9 cellular contexts compared by ENCODE assay signal in genomic region chr17:77829871-77830799, GRCh38.
A peak's percentile ranks its signal among the peaks of the same experiment; 100 is the strongest.
DNase-seq lines count a peak whose midpoint lies in the region; ATAC-seq and TF ChIP-seq lines count a peak whose summit lies in the region.
"Had no signal": no experiment of that assay in that cellular context is flagged by ENCODE, and none has a peak within 500 bp of the region (broad histone marks: within the 10 kb centered on the region; RNA-seq: fewer than 3 reads in every experiment).

No MANE protein-coding gene starts in this region.

- H3K9me2 ChIP-seq in PC-3 (replicated peaks; ENCODE audit: low read length): no peaks in the 10 kb centered on the region

- H3F3A ChIP-seq in PC-3 (ENCODE audit: low read length, unreplicated experiment): no peaks in the 10 kb centered on the region

- DNase-seq in PC-3: peak; percentile 53
- DNase-seq in esophagus muscularis mucosa (ENCODE audit: extremely low spot score): no peak
- peak; percentile 52 for DNase-seq in omental fat pad (ENCODE audit: low spot score)
- DNase-seq in NCI-H187 treated with DMSO at 0.1 percent for 48 hours (lab: John Stamatoyannopoulos, UW): no peak
- no peak for DNase-seq in NCI-H524 treated with DMSO at 0.1 percent for 48 hours (lab: John Stamatoyannopoulos, UW)
- no peak for DNase-seq in activated T-helper 1 cell treated with anti-CD3 and anti-CD28 coated beads, Interleukin-12 subunit alpha, Interleukin-12 subunit beta, Interleukin-2, Interleukin-4 antibody, amounts not matched to agents 30 ng/mL and 10 ng/mL and 1 ng/mL, durations not matched to agents 14 hours and 24 hours and 36 hours (ENCODE audit: low spot score)

- no TSS peak for BruUV-seq in PC-3 (replicated peaks; lab: Mats Ljungman, UMichigan)

- H3K27ac ChIP-seq in BLaER1: peak overlapping the region; percentile 19; the same call in 1 of the 2 replicates
- 0 out of 2 replicates have a peak overlapping the region, but pooled peaks have one; percentile 19 for H3K27ac ChIP-seq in PC-3 (ENCODE audit: low read length)
- peak overlapping the region; percentile 69 to 83 (median 77) for H3K27ac ChIP-seq in esophagus muscularis mucosa (replicated peaks in 1 of 4)

- CTCF ChIA-PET in PC-3 (lab: Charles Lee): no interaction called here

- H3K27me3 Mint-ChIP-seq in activated T-helper 1 cell treated with anti-CD3 and anti-CD28 coated beads, Interleukin-12 subunit alpha, Interleukin-12 subunit beta, Interleukin-2, Interleukin-4 antibody, amounts not matched to agents 30 ng/mL and 10 ng/mL and 1 ng/mL, durations not matched to agents 14 hours and 24 hours and 36 hours (ENCODE audit: insufficient read depth): peaks cover 24% of the 10 kb centered on the region

- H4K20me1 ChIP-seq in BLaER1 (no peaks in the 10 kb centered on the region), PC-3 (ENCODE audit: low read length) (no peaks in the 10 kb centered on the region)

- H3K27me3 ChIP-seq in BLaER1 (no peaks in the 10 kb centered on the region), PC-3 (ENCODE audit: low read length) (0 out of 2 replicates have a peak, but pooled peaks cover 3% of the 10 kb centered on the region), esophagus muscularis mucosa (no peaks in the 10 kb centered on the region)

- no peaks in the 10 kb centered on the region for H3K9me3 Mint-ChIP-seq in activated T-helper 1 cell treated with anti-CD3 and anti-CD28 coated beads, Interleukin-12 subunit alpha, Interleukin-12 subunit beta, Interleukin-2, Interleukin-4 antibody, amounts not matched to agents 30 ng/mL and 10 ng/mL and 1 ng/mL, durations not matched to agents 14 hours and 24 hours and 36 hours

- no peaks in the 10 kb centered on the region for H3K79me2 ChIP-seq in PC-3 (ENCODE audit: low read length)

- H3K4me2 ChIP-seq in BLaER1: peak overlapping the region; percentile 55
- peak overlapping the region; percentile 18; the same call in 1 of the 2 replicates for H3K4me2 ChIP-seq in PC-3 (ENCODE audit: low read length)

- TF ChIP-seq POLR2A in esophagus muscularis mucosa (IDR thresholded peaks at IDR 0.05; ENCODE audit: low read depth): no peak

- intact Hi-C loops in PC-3 (cut with micrococcal nuclease): no loop called here
- intact Hi-C loops in esophagus muscularis mucosa (cut with DNase I): no loop called here
- intact Hi-C loops in activated T-helper 1 cell treated with anti-CD3 and anti-CD28 coated beads, Interleukin-12 subunit alpha, Interleukin-12 subunit beta, Interleukin-2, Interleukin-4 antibody, amounts not matched to agents 30 ng/mL and 10 ng/mL and 1 ng/mL, durations not matched to agents 14 hours and 24 hours and 36 hours (cut with micrococcal nuclease): no loop called here

- peak overlapping the region; percentile 49; the same call in 1 of the 2 replicates for H2AFZ ChIP-seq in PC-3 (ENCODE audit: low read length)

- H3K36me3 Mint-ChIP-seq in activated T-helper 1 cell treated with anti-CD3 and anti-CD28 coated beads, Interleukin-12 subunit alpha, Interleukin-12 subunit beta, Interleukin-2, Interleukin-4 antibody, amounts not matched to agents 30 ng/mL and 10 ng/mL and 1 ng/mL, durations not matched to agents 14 hours and 24 hours and 36 hours (ENCODE audit: low read depth): no peaks in the 10 kb centered on the region
- H3K36me3 Mint-ChIP-seq: memory B cell had no signal

- 41% methylated on average over 9 of the region's 16 CpGs for WGBS in esophagus muscularis mucosa

- H3K9ac ChIP-seq in BLaER1 (no peak overlapping the region), PC-3 (ENCODE audit: low read length) (no peak overlapping the region)

- ATAC-seq in PC-3 (peak; percentile 58), omental fat pad (ENCODE audit: low FRiP score) (peak; percentile 82), HG02870 (IDR thresholded peaks at IDR 0.05; ENCODE audit: unreplicated experiment) (no peak)

- H3K36me3 ChIP-seq in BLaER1: no peaks in the 10 kb centered on the region
- no peaks in the 10 kb centered on the region for H3K36me3 ChIP-seq in PC-3 (ENCODE audit: low read depth, low read length)
- no peaks in the 10 kb centered on the region for H3K36me3 ChIP-seq in esophagus muscularis mucosa

- no peaks in the 10 kb centered on the region for H3K9me3 ChIP-seq in BLaER1
- no peaks in the 10 kb centered on the region for H3K9me3 ChIP-seq in PC-3 (ENCODE audit: low read length)
- no peaks in the 10 kb centered on the region for H3K9me3 ChIP-seq in esophagus muscularis mucosa

- no peak overlapping the region for H3K4me3 Mint-ChIP-seq in activated T-helper 1 cell treated with anti-CD3 and anti-CD28 coated beads, Interleukin-12 subunit alpha, Interleukin-12 subunit beta, Interleukin-2, Interleukin-4 antibody, amounts not matched to agents 30 ng/mL and 10 ng/mL and 1 ng/mL, durations not matched to agents 14 hours and 24 hours and 36 hours
- H3K4me3 Mint-ChIP-seq: memory B cell had no signal

- H3K4me1 Mint-ChIP-seq in activated T-helper 1 cell treated with anti-CD3 and anti-CD28 coated beads, Interleukin-12 subunit alpha, Interleukin-12 subunit beta, Interleukin-2, Interleukin-4 antibody, amounts not matched to agents 30 ng/mL and 10 ng/mL and 1 ng/mL, durations not matched to agents 14 hours and 24 hours and 36 hours (ENCODE audit: low read depth): peaks cover 18% of the 10 kb centered on the region

- H3K27ac Mint-ChIP-seq in activated T-helper 1 cell treated with anti-CD3 and anti-CD28 coated beads, Interleukin-12 subunit alpha, Interleukin-12 subunit beta, Interleukin-2, Interleukin-4 antibody, amounts not matched to agents 30 ng/mL and 10 ng/mL and 1 ng/mL, durations not matched to agents 14 hours and 24 hours and 36 hours: no peak overlapping the region
- H3K27ac Mint-ChIP-seq: memory B cell had no signal

- H3K4me1 ChIP-seq in BLaER1 (peaks cover 52% of the 10 kb centered on the region), PC-3 (ENCODE audit: insufficient read depth, low read length) (peaks cover 35% of the 10 kb centered on the region), esophagus muscularis mucosa (peaks cover 42 to 50% (median 47%) of the 10 kb centered on the region in 4 donors)

- POLR2A ChIA-PET in PC-3 (lab: Charles Lee; ENCODE audit: unreplicated experiment): interaction anchor here (0.6 kb wide), 1 partner anchor 260 kb away, joined by 4 read pairs; no protein-coding TSS in a partner anchor

- no peak for TF ChIP-seq EP300 in esophagus muscularis mucosa (IDR thresholded peaks at IDR 0.05)

- TF ChIP-seq CTCF in PC-3 (conservative IDR thresholded peaks at IDR 0.05; ENCODE audit: low read depth, low read length) (no peak), esophagus muscularis mucosa (IDR thresholded peaks at IDR 0.05) (no peak), omental fat pad (IDR thresholded peaks at IDR 0.05) (no peak)

- H3K4me3 ChIP-seq in BLaER1 (no peak overlapping the region), PC-3 (ENCODE audit: low read length) (no peak overlapping the region), esophagus muscularis mucosa (no peak overlapping the region)

Comparison
In these comparisons a context has a peak if more than half of its experiments do, and no peak if none do; other contexts are left out.
1. H3K27ac ChIP-seq: peak in every context shown above with its lines; median percentile 77 in esophagus muscularis mucosa; 19 in BLaER1; 19 in PC-3.
2. DNase-seq: peak in PC-3 (single experiment) and omental fat pad (single experiment); none in esophagus muscularis mucosa (single experiment), NCI-H187 treated with DMSO at 0.1 percent for 48 hours (single experiment), NCI-H524 treated with DMSO at 0.1 percent for 48 hours (single experiment) and activated T-helper 1 cell treated with anti-CD3 and anti-CD28 coated beads, Interleukin-12 subunit alpha, Interleukin-12 subunit beta, Interleukin-2, Interleukin-4 antibody, amounts not matched to agents 30 ng/mL and 10 ng/mL and 1 ng/mL, durations not matched to agents 14 hours and 24 hours and 36 hours (single experiment).